19 cellular contexts compared by ENCODE assay signal in the genomic region with DNA sequence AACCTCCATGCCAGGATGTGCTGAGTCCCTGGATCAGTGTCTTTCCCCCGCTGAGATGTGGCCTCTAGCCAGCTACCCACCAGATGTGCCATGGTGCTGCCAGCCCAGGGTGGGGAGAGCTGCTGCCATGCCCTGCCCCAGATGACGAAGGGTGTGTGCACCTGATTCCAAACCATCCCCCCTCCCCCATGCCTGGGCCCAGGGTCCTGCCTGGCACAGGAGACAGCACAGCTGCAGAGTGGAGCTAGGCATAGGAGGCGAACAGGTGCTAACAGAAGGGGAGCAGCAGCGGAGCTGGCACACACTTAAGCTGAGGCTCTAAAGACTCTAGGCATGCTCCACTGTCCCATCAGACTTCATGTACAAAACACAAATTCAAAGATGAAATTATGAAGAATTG. TPM values are rescaled to one million over a fixed set of nuclear protein-coding genes. Genes with fewer than 3 reads are reported as not detected.
DNase-seq lines count a peak whose midpoint lies in the region; ATAC-seq and TF ChIP-seq lines count a peak whose summit lies in the region.
"Had no signal": no experiment of that assay in that cellular context is flagged by ENCODE, and none has a peak within 500 bp of the region (broad histone marks: within the 10 kb centered on the region; RNA-seq: fewer than 3 reads in every experiment).

No MANE protein-coding gene starts in this region.

- peaks cover 8% of the 10 kb centered on the region for H3K4me1 ChIP-seq in mesenchymal stem cell (ENCODE audit: control insufficient read depth, insufficient read depth, low read depth, low read length)
- H3K4me1 ChIP-seq: Peyer's patch had no signal

- no peak overlapping the region for H2BK120ac ChIP-seq in mesenchymal stem cell (ENCODE audit: low read depth, low read length)

- H3K27ac Mint-ChIP-seq in stimulated activated naive B cell treated with anti-CD40 and anti-IgM and Interleukin-4, amounts not matched to agents 10 μg/mL and 1 μg/mL and 100 μg/mL, for 72 hours, result peak overlapping the region; percentile 37
- H3K27ac Mint-ChIP-seq in type B pancreatic cell, result no peak overlapping the region
- H3K27ac Mint-ChIP-seq in natural killer cell, result no peak overlapping the region
- H3K27ac Mint-ChIP-seq: CD4-positive, CD25-positive, alpha-beta regulatory T cell had no signal

- H3K36me3 Mint-ChIP-seq in stimulated activated naive B cell treated with anti-CD40 and anti-IgM and Interleukin-4, amounts not matched to agents 10 μg/mL and 1 μg/mL and 100 μg/mL, for 72 hours, result no peaks in the 10 kb centered on the region
- H3K36me3 Mint-ChIP-seq in type B pancreatic cell, result no peaks in the 10 kb centered on the region
- no peaks in the 10 kb centered on the region for H3K36me3 Mint-ChIP-seq in natural killer cell
- H3K36me3 Mint-ChIP-seq: CD4-positive, CD25-positive, alpha-beta regulatory T cell had no signal

- H3K9ac ChIP-seq in mesenchymal stem cell (ENCODE audit: low read length), result no peak overlapping the region

- no peak overlapping the region for H3K23ac ChIP-seq in mesenchymal stem cell (ENCODE audit: low read length in 2 of 2)

- ATAC-seq in stimulated activated naive B cell treated with anti-CD40 and anti-IgM and Interleukin-4, amounts not matched to agents 10 μg/mL and 1 μg/mL and 100 μg/mL, for 72 hours (replicated peaks), result no peak
- ATAC-seq in natural killer cell (no peak), GM21367 (IDR thresholded peaks at IDR 0.05; ENCODE audit: unreplicated experiment) (no peak)

- no peak overlapping the region for H3K18ac ChIP-seq in mesenchymal stem cell (ENCODE audit: low read depth in 1 of 2, low read length in 2 of 2)

- H2AFZ ChIP-seq in mesenchymal stem cell (ENCODE audit: low read depth, low read length), result no peak overlapping the region

- H2BK15ac ChIP-seq in mesenchymal stem cell (ENCODE audit: low read depth, poor library complexity, severe bottlenecking), result no peak overlapping the region

- H3K27me3 ChIP-seq in mesenchymal stem cell (ENCODE audit: control insufficient read depth in 1 of 2, insufficient read depth in 1 of 2, low read length in 2 of 2), result peaks cover 6 to 28% of the 10 kb centered on the region in 2 experiments
- H3K27me3 ChIP-seq: Peyer's patch had no signal

- no peaks in the 10 kb centered on the region for H3K4me1 Mint-ChIP-seq in stimulated activated naive B cell treated with anti-CD40 and anti-IgM and Interleukin-4, amounts not matched to agents 10 μg/mL and 1 μg/mL and 100 μg/mL, for 72 hours
- no peaks in the 10 kb centered on the region for H3K4me1 Mint-ChIP-seq in type B pancreatic cell (ENCODE audit: unreplicated experiment)
- H3K4me1 Mint-ChIP-seq in natural killer cell, result no peaks in the 10 kb centered on the region
- H3K4me1 Mint-ChIP-seq: IgD-negative memory B cell had no signal

- H3K14ac ChIP-seq in mesenchymal stem cell (ENCODE audit: low read length in 2 of 2), result no peak overlapping the region

- H3K79me1 ChIP-seq in mesenchymal stem cell (replicated peaks; ENCODE audit: low read length, poor library complexity, severe bottlenecking), result no peaks in the 10 kb centered on the region

- H4K91ac ChIP-seq in mesenchymal stem cell (ENCODE audit: low read length), result peak overlapping the region; percentile 2

- no peak overlapping the region for H2BK12ac ChIP-seq in mesenchymal stem cell (ENCODE audit: low read length in 2 of 2)

- peaks cover under 1 to 1% of the 10 kb centered on the region in 2 donors for H3K27me3 Mint-ChIP-seq in stimulated activated naive B cell treated with anti-CD40 and anti-IgM and Interleukin-4, amounts not matched to agents 10 μg/mL and 1 μg/mL and 100 μg/mL, for 72 hours
- peaks cover 6% of the 10 kb centered on the region for H3K27me3 Mint-ChIP-seq in type B pancreatic cell
- H3K27me3 Mint-ChIP-seq in natural killer cell (ENCODE audit: low read depth in 2 of 2), result no peaks in the 10 kb centered on the region
- H3K27me3 Mint-ChIP-seq: IgD-negative memory B cell had no signal

- no peak overlapping the region for H3K27ac ChIP-seq in mesenchymal stem cell (ENCODE audit: low read length, poor library complexity, severe bottlenecking)
- H3K27ac ChIP-seq: Peyer's patch, SJCRH30 had no signal

- no peaks in the 10 kb centered on the region for H3K36me3 ChIP-seq in mesenchymal stem cell (ENCODE audit: control insufficient read depth in 1 of 2, insufficient read depth in 2 of 2, low read depth in 1 of 2, low read length in 2 of 2)
- H3K36me3 ChIP-seq: Peyer's patch, SJCRH30 had no signal

- intact Hi-C loops in natural killer cell (cut with micrococcal nuclease), result no loop called here

- H3K9me3 ChIP-seq in mesenchymal stem cell (ENCODE audit: control insufficient read depth, low read length), result no peaks in the 10 kb centered on the region
- H3K9me3 ChIP-seq: Peyer's patch, SJCRH30 had no signal

- H3K9me3 Mint-ChIP-seq in stimulated activated naive B cell treated with anti-CD40 and anti-IgM and Interleukin-4, amounts not matched to agents 10 μg/mL and 1 μg/mL and 100 μg/mL, for 72 hours, result no peaks in the 10 kb centered on the region
- H3K9me3 Mint-ChIP-seq in type B pancreatic cell, result no peaks in the 10 kb centered on the region
- no peaks in the 10 kb centered on the region for H3K9me3 Mint-ChIP-seq in natural killer cell
- H3K9me3 Mint-ChIP-seq: CD4-positive, CD25-positive, alpha-beta regulatory T cell; IgD-negative memory B cell had no signal

- H3K4ac ChIP-seq in mesenchymal stem cell (ENCODE audit: low read depth in 1 of 2, low read length in 2 of 2), result no peak overlapping the region

- no peak overlapping the region for H3K4me3 Mint-ChIP-seq in stimulated activated naive B cell treated with anti-CD40 and anti-IgM and Interleukin-4, amounts not matched to agents 10 μg/mL and 1 μg/mL and 100 μg/mL, for 72 hours
- H3K4me3 Mint-ChIP-seq in type B pancreatic cell (no peak overlapping the region), natural killer cell (no peak overlapping the region)
- H3K4me3 Mint-ChIP-seq: CD4-positive, CD25-positive, alpha-beta regulatory T cell; IgD-negative memory B cell had no signal

- DNase-seq in NCI-H1694 (lab: John Stamatoyannopoulos, UW) (peak; percentile 74), NCI-H524 (lab: John Stamatoyannopoulos, UW) (peak; percentile 82 to 86), mesenchymal stem cell (no peak), NCI-H82 (lab: John Stamatoyannopoulos, UW) (no peak), type B pancreatic cell (ENCODE audit: extremely low spot score, unreplicated experiment) (no peak), natural killer cell (no peak)
- DNase-seq in stimulated activated naive B cell treated with anti-CD40 and anti-IgM and Interleukin-4, amounts not matched to agents 10 μg/mL and 1 μg/mL and 100 μg/mL, for 72 hours, result no peak
- DNase-seq: CD4-positive, CD25-positive, alpha-beta regulatory T cell; COR-L47; DMS153; NCI-H187; NCI-H2227 treated with DMSO at 0.1 percent for 48 hours; NCI-H526; NK-92 treated with Interleukin-12 subunit alpha and Interleukin-12 subunit beta, amount 100 ng/mL, for 24 hours; Peyer's patch; SJCRH30; T-helper 1 cell had no signal

- H4K8ac ChIP-seq in mesenchymal stem cell (ENCODE audit: low read length), result no peak overlapping the region

- TF ChIP-seq CTCF in type B pancreatic cell (conservative IDR thresholded peaks at IDR 0.05) (no peak), natural killer cell (IDR thresholded peaks at IDR 0.05) (no peak)

- no peak overlapping the region for H3K4me2 ChIP-seq in mesenchymal stem cell (ENCODE audit: low read length, poor library complexity, severe bottlenecking)

- H2AK5ac ChIP-seq in mesenchymal stem cell (ENCODE audit: low read length, severe bottlenecking), result no peak overlapping the region

- H3K4me3 ChIP-seq in mesenchymal stem cell (ENCODE audit: insufficient read depth in 1 of 2, low read depth in 1 of 2, low read length in 2 of 2), result peak overlapping the region in 1 of 2 experiments; percentile 1
- H3K4me3 ChIP-seq: Peyer's patch, SJCRH30 had no signal

- no peak overlapping the region for H2BK5ac ChIP-seq in mesenchymal stem cell (ENCODE audit: low read depth, low read length, poor library complexity, severe bottlenecking)

- 100% methylated on average over 4 of the region's 4 CpGs for WGBS in mesenchymal stem cell

RNA-seq across cellular contexts. Expression of a gene that starts 9.0 kb away (rescaled TPM):
- polyA plus RNA-seq in mesenchymal stem cell (2013, experiment 1 of 2), result 11.6 TPM
- polyA plus RNA-seq in mesenchymal stem cell (2013, experiment 2 of 2), result 12.2 TPM
- total RNA-seq in type B pancreatic cell (ENCODE audit: low replicate concordance) (20.7 and 21.3 TPM in 2 replicates), natural killer cell (10 to 100 TPM; 25.2 to 34.0 (median 27.4) TPM)

Comparison
In these comparisons a context has a peak if more than half of its experiments do, and no peak if none do; other contexts are left out.
1. DNase-seq: peak in NCI-H1694 (single experiment) and NCI-H524 (2 of 2); none in mesenchymal stem cell (single experiment), stimulated activated naive B cell treated with anti-CD40 and anti-IgM and Interleukin-4, amounts not matched to agents 10 μg/mL and 1 μg/mL and 100 μg/mL, for 72 hours (single experiment), NCI-H82 (single experiment), type B pancreatic cell (single experiment) and natural killer cell (single experiment).